1 cellular context compared by ENCODE assay signal in the genomic region with DNA sequence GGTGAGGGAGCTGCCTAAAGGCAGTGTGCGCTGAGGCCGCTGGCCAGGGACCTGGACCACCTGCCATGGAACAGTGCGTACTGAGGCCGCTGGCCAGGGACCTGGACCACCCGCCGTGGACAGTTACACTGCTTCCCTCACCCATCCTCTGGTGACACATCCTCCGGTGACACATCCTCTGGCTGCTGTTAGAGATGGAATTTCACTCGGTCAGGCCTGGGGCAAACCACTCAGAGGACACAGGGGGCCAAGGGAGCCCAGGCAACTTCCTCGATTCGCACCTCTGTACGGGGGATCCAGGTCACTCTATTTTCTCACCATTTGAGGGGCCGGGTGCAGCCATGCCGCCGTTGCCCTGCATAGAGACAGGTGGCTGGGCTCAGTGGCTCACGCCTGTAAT.
TF ChIP-seq lines count a peak whose summit lies in the region.

No MANE protein-coding gene starts in this region.

TF ChIP-seq in K562, 482 proteins besides CTCF, POLR2A, EP300 and RAD21:
- no peak for TF ChIP-seq NR2F6 (CRISPR knock-in tag; IDR thresholded peaks at IDR 0.05)
- TF ChIP-seq, protein P1, sequence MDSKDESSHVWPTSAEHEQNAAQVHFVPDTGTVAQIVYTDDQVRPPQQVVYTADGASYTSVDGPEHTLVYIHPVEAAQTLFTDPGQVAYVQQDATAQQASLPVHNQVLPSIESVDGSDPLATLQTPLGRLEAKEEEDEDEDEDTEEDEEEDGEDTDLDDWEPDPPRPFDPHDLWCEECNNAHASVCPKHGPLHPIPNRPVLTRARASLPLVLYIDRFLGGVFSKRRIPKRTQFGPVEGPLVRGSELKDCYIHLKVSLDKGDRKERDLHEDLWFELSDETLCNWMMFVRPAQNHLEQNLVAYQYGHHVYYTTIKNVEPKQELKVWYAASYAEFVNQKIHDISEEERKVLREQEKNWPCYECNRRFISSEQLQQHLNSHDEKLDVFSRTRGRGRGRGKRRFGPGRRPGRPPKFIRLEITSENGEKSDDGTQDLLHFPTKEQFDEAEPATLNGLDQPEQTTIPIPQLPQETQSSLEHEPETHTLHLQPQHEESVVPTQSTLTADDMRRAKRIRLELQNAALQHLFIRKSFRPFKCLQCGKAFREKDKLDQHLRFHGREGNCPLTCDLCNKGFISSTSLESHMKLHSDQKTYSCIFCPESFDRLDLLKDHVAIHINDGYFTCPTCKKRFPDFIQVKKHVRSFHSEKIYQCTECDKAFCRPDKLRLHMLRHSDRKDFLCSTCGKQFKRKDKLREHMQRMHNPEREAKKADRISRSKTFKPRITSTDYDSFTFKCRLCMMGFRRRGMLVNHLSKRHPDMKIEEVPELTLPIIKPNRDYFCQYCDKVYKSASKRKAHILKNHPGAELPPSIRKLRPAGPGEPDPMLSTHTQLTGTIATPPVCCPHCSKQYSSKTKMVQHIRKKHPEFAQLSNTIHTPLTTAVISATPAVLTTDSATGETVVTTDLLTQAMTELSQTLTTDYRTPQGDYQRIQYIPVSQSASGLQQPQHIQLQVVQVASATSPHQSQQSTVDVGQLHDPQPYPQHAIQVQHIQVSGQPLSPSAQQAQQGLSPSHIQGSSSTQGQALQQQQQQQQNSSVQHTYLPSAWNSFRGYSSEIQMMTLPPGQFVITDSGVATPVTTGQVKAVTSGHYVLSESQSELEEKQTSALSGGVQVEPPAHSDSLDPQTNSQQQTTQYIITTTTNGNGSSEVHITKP (IDR thresholded peaks at IDR 0.05; ENCODE audit: partially characterized antibody): peak; percentile 34
